Comparison of ENCODE assay signal across 8 cellular contexts in the genomic region with DNA sequence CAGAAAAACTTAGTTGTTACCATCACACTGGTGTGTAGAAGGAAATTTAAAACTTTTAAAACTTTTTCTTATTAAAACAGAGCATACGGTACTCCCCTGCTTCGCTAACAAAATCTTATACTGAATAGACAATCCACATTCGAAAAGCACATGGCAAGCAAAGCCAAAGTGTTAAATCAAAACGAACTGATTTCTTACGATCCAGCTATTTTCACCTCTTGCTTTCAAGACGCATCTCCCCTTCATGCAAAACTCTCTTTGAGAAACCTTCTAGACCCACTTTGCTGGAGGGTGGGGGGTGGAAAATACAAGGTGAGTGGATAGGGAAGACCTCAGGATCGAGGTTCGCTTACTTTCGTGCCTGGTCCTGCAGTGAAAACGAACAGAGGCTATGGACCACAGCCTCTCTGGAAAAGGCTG. TPM values are rescaled to one million over a fixed set of nuclear protein-coding genes. Genes with fewer than 3 reads are reported as not detected.
DNase-seq lines count a peak whose midpoint lies in the region; ATAC-seq, FAIRE-seq and TF ChIP-seq lines count a peak whose summit lies in the region.

No MANE protein-coding gene starts in this region.

- H3K9me3 ChIP-seq in left ventricle myocardium inferior (replicated peaks) (no peaks in the 10 kb centered on the region), GM12878 (replicated peaks; ENCODE audit: control insufficient read depth, insufficient read depth, low read length) (no peaks in the 10 kb centered on the region), vagina (no peaks in the 10 kb centered on the region)

- intact Hi-C loops in left ventricle myocardium inferior (cut with micrococcal nuclease) = no loop called here
- intact Hi-C loops in left ventricle myocardium superior (cut with micrococcal nuclease) = loop anchor here (10.0 kb wide), 1 partner anchor 77 kb away; a partner anchor contains a TSS
- intact Hi-C loops in GM12878 (cut with micrococcal nuclease; ENCODE audit: unreplicated experiment) = loop anchor here (10.0 kb wide), 2 partner anchors 207 to 307 kb away; a partner anchor contains a TSS
- intact Hi-C loops in vagina (cut with DNase I) = no loop called here

- no peak for TF ChIP-seq EP300 in GM12878 (IDR thresholded peaks at IDR 0.05; ENCODE audit: borderline replicate concordance in 1 of 2, control insufficient read depth in 1 of 2, low read depth in 2 of 2, low read length in 2 of 2)

- peaks cover 7% of the 10 kb centered on the region for H3K36me3 Mint-ChIP-seq in memory B cell

- peak overlapping the region; percentile 89 for H3K4me2 ChIP-seq in GM12878 (ENCODE audit: control insufficient read depth, insufficient read depth)

- no peaks in the 10 kb centered on the region for H3K27me3 Mint-ChIP-seq in memory B cell

- peaks cover 94% of the 10 kb centered on the region for H3K79me2 ChIP-seq in GM12878 (ENCODE audit: control insufficient read depth, insufficient read depth, low read length)

- peak overlapping the region; percentile 98 for H3K4me3 Mint-ChIP-seq in memory B cell

- H4K20me1 ChIP-seq in GM12878 (ENCODE audit: control insufficient read depth, insufficient read depth) = no peaks in the 10 kb centered on the region

- in situ Hi-C loops in GM12878 (cut with MboI) = no loop called here

- DNase-seq in left ventricle myocardium inferior (no peak), left ventricle myocardium superior (no peak), GM12878 (ENCODE audit: low read depth, low spot score) (no peak), memory B cell (ENCODE audit: low spot score in 2 of 2) (no peak), vagina (ENCODE audit: extremely low spot score in 2 of 2) (no peak), NCI-H2196 (lab: John Stamatoyannopoulos, UW; ENCODE audit: unreplicated experiment) (no peak), NCI-H1417 (lab: John Stamatoyannopoulos, UW) (no peak)

- TF ChIP-seq CTCF in left ventricle myocardium inferior (IDR thresholded peaks at IDR 0.05; ENCODE audit: borderline replicate concordance) = no peak
- TF ChIP-seq CTCF in GM12878 (IDR thresholded peaks at IDR 0.05 in 2 of 3, conservative IDR thresholded peaks at IDR 0.05 in 1 of 3; ENCODE audit: control insufficient read depth in 2 of 3, extremely low read depth in 1 of 3, insufficient read depth in 1 of 3, low read depth in 3 of 3, low read length in 3 of 3) = no peak
- TF ChIP-seq CTCF in vagina (IDR thresholded peaks at IDR 0.05) = no peak

- no peaks in the 10 kb centered on the region for H3K9me3 Mint-ChIP-seq in memory B cell

- TF ChIP-seq POLR2A in GM12878 (IDR thresholded peaks at IDR 0.05; ENCODE audit: low read depth, low read length) (no peak), vagina (IDR thresholded peaks at IDR 0.05) (no peak)

- SMC1A ChIA-PET in GM12878 (lab: Charles Lee; ENCODE audit: uncharacterized antibody, unreplicated experiment) = interaction anchor here (0.6 to 1.2 kb wide), 3 partner anchors 34 to 65 kb away, joined by 3 to 6 read pairs (median 3); no protein-coding TSS in a partner anchor

- H3K27ac Mint-ChIP-seq in memory B cell = peak overlapping the region; percentile 96

- H3K27me3 ChIP-seq in left ventricle myocardium inferior (ENCODE audit: low read depth) = no peaks in the 10 kb centered on the region
- H3K27me3 ChIP-seq in GM12878 (replicated peaks in 1 of 2; ENCODE audit: control insufficient read depth in 2 of 2, insufficient read depth in 2 of 2, low read length in 1 of 2) = no peaks in the 10 kb centered on the region
- H3K27me3 ChIP-seq in vagina = no peaks in the 10 kb centered on the region

- ATAC-seq in left ventricle myocardium superior = no peak
- peak; percentile 8 for ATAC-seq in GM12878
- ATAC-seq in memory B cell (ENCODE audit: low read depth) = no peak
- ATAC-seq in GM21737 (IDR thresholded peaks at IDR 0.05; ENCODE audit: unreplicated experiment) = no peak

- peak overlapping the region; percentile 81 for H2AFZ ChIP-seq in GM12878 (ENCODE audit: control insufficient read depth, low read depth, low read length)

- BruUV-seq in GM12878 (replicated peaks; lab: Mats Ljungman, UMichigan) = no TSS peak

- H3K9ac ChIP-seq in GM12878 (ENCODE audit: control insufficient read depth, insufficient read depth, low read length) = peak overlapping the region; percentile 86

- H3K27ac ChIP-seq in left ventricle myocardium inferior (replicated peaks) = peak overlapping the region; percentile 98
- H3K27ac ChIP-seq in GM12878 (ENCODE audit: control insufficient read depth, insufficient read depth) = peak overlapping the region; percentile 94
- H3K27ac ChIP-seq in vagina = peak overlapping the region; percentile 95

- CTCF ChIA-PET in GM12878 (lab: Yijun Ruan, JAX) = interaction anchor here (0.9 kb wide), 1 partner anchor 52 kb away, joined by 3 read pairs; no protein-coding TSS in a partner anchor

- H3K4me1 ChIP-seq in left ventricle myocardium inferior (peaks cover 79% of the 10 kb centered on the region), GM12878 (ENCODE audit: control insufficient read depth, insufficient read depth, low read length) (no peaks in the 10 kb centered on the region), vagina (peaks cover 55% of the 10 kb centered on the region)

- WGBS in GM12878 (ENCODE audit: insufficient coverage, insufficient replicate concordance, low lambda C conversion rate, missing lambda C conversion rate) = under 1% methylated on average over 10 of the region's 10 CpGs

- POLR2A ChIA-PET in GM12878 (lab: Charles Lee) = interaction anchor here (1.2 kb wide), 1 partner anchor 76 kb away, joined by 3 read pairs; no protein-coding TSS in a partner anchor

- H3K4me3 ChIP-seq in left ventricle myocardium inferior (peak overlapping the region; percentile 93), GM12878 (peak overlapping the region; percentile 99), vagina (peak overlapping the region; percentile 75 to 86)

- no peak for TF ChIP-seq RAD21 in GM12878 (IDR thresholded peaks at IDR 0.05; ENCODE audit: insufficient read depth, low read depth, low read length)

- H3K36me3 ChIP-seq in left ventricle myocardium inferior (peaks cover 4% of the 10 kb centered on the region), GM12878 (ENCODE audit: control insufficient read depth in 2 of 2, insufficient read depth in 2 of 2, low read length in 1 of 2) (0 out of 4 replicates have a peak, but pooled peaks cover 0 to 3% of the 10 kb centered on the region in 2 experiments), vagina (no peaks in the 10 kb centered on the region)

- peaks cover 42% of the 10 kb centered on the region for H3K4me1 Mint-ChIP-seq in memory B cell

- no peak for FAIRE-seq in GM12878 (lab: Jason Lieb, UNC)

- RAD21 ChIA-PET in GM12878 (lab: Charles Lee; ENCODE audit: unreplicated experiment) = interaction anchor here (1.2 to 1.8 kb wide), 2 partner anchors 34 to 52 kb away, joined by 3 to 8 read pairs; no protein-coding TSS in a partner anchor

TF ChIP-seq in GM12878, 131 proteins besides CTCF, POLR2A, EP300 and RAD21:
- TF ChIP-seq PAX8 (IDR thresholded peaks at IDR 0.05) = no peak
- peak; percentile 69 for TF ChIP-seq MYC (IDR thresholded peaks at IDR 0.05; ENCODE audit: insufficient read depth, insufficient read length, insufficient replicate concordance, low read length, severe bottlenecking)

RNA-seq across cellular contexts. Expression of a gene that starts 0.3 kb away (rescaled TPM):
- 24.4 TPM for total RNA-seq in left ventricle myocardium inferior
- total RNA-seq in left ventricle myocardium superior = 23.9 TPM
- 52.1 and 75.6 TPM in 2 replicates for total RNA-seq in GM12878 (2013; cell fraction: nucleolus; rRNA removed)
- total RNA-seq in GM12878 (2014; rRNA removed) = 38.8 and 53.1 TPM in 2 replicates
- 65.1 and 72.0 TPM in 2 replicates for total RNA-seq in GM12878 (2014; rRNA removed; fragmentation: Illumina TruSeq; extraction: Trizol)
- total RNA-seq in GM12878 (2021) = 34.3 and 37.5 TPM in 2 replicates
- polyA plus RNA-seq in GM12878 (2011; ENCODE audit: low read depth) = 18.2 TPM
- 65.3 and 126 TPM in 2 replicates for polyA plus RNA-seq in GM12878 (2011; rRNA removed)
- polyA plus RNA-seq in GM12878 (2011; cell fraction: cytosol; rRNA removed) = 16.8 and 28.7 TPM in 2 replicates
- polyA plus RNA-seq in GM12878 (2011; cell fraction: nucleus; rRNA removed) = 26.3 and 31.2 TPM in 2 replicates
- polyA plus RNA-seq in GM12878 (2012) = 45.2 and 53.6 TPM in 2 replicates
- polyA plus RNA-seq in GM12878 (2014; fragmentation: Illumina TruSeq; extraction: Trizol) = 54.5 and 72.0 TPM in 2 replicates
- 10 to 100 TPM; 43.4 to 65.4 TPM for polyA plus RNA-seq in GM12878 (2014; fragmentation: Nextera tagmentation; extraction: Ambion mirVana)
- 33.4 and 35.3 TPM in 2 replicates for polyA plus RNA-seq in GM12878 (2014; rRNA removed)
- polyA plus RNA-seq in GM12878 (2016; fragmentation: Nextera tagmentation; extraction: Ambion mirVana) = 10 to 100 TPM; 70.6 to 71.7 TPM
- polyA minus RNA-seq in GM12878 (2011; rRNA and poly(A)+ RNA removed) = 47.7 and 77.4 TPM in 2 replicates
- polyA minus RNA-seq in GM12878 (2011; cell fraction: cytosol; rRNA and poly(A)+ RNA removed) = 36.5 and 48.5 TPM in 2 replicates
- polyA minus RNA-seq in GM12878 (2011; cell fraction: nucleus; rRNA and poly(A)+ RNA removed) = 30.1 and 42.6 TPM in 2 replicates
- 26.0 TPM for total RNA-seq in vagina

RNA-seq across cellular contexts. Expression of a gene that starts 0.8 kb away (rescaled TPM):
- 33.9 TPM for total RNA-seq in left ventricle myocardium inferior
- total RNA-seq in left ventricle myocardium superior = 34.7 TPM
- 137 and 147 TPM in 2 replicates for total RNA-seq in GM12878 (2013; cell fraction: nucleolus; rRNA removed)
- total RNA-seq in GM12878 (2014; rRNA removed) = 28.5 and 31.2 TPM in 2 replicates
- 41.9 and 44.0 TPM in 2 replicates for total RNA-seq in GM12878 (2014; rRNA removed; fragmentation: Illumina TruSeq; extraction: Trizol)
- 30.1 and 32.7 TPM in 2 replicates for total RNA-seq in GM12878 (2021)
- polyA plus RNA-seq in GM12878 (2011; ENCODE audit: low read depth) = 19.2 TPM
- 59.1 and 121 TPM in 2 replicates for polyA plus RNA-seq in GM12878 (2011; rRNA removed)
- polyA plus RNA-seq in GM12878 (2011; cell fraction: cytosol; rRNA removed) = 18.8 and 19.1 TPM in 2 replicates
- 37.2 and 38.1 TPM in 2 replicates for polyA plus RNA-seq in GM12878 (2011; cell fraction: nucleus; rRNA removed)
- 25.7 and 40.1 TPM in 2 replicates for polyA plus RNA-seq in GM12878 (2012)
- polyA plus RNA-seq in GM12878 (2014; fragmentation: Illumina TruSeq; extraction: Trizol) = 36.7 and 47.3 TPM in 2 replicates
- 10 to 100 TPM; 29.0 to 32.2 TPM for polyA plus RNA-seq in GM12878 (2014; fragmentation: Nextera tagmentation; extraction: Ambion mirVana)
- 32.0 and 39.9 TPM in 2 replicates for polyA plus RNA-seq in GM12878 (2014; rRNA removed)
- 10 to 100 TPM; 45.4 to 51.4 TPM for polyA plus RNA-seq in GM12878 (2016; fragmentation: Nextera tagmentation; extraction: Ambion mirVana)
- polyA minus RNA-seq in GM12878 (2011; rRNA and poly(A)+ RNA removed) = 33.8 and 41.3 TPM in 2 replicates
- 24.0 and 29.0 TPM in 2 replicates for polyA minus RNA-seq in GM12878 (2011; cell fraction: cytosol; rRNA and poly(A)+ RNA removed)
- polyA minus RNA-seq in GM12878 (2011; cell fraction: nucleus; rRNA and poly(A)+ RNA removed) = 24.5 and 37.5 TPM in 2 replicates
- total RNA-seq in vagina = 75.4 TPM

Comparison
In these comparisons a context has a peak if more than half of its experiments do, and no peak if none do; other contexts are left out.
1. intact Hi-C loops: an anchor here in left ventricle myocardium superior (10.0 kb wide) and GM12878 (10.0 kb wide); none called in left ventricle myocardium inferior and vagina.